Comparison of ENCODE assay signal across 6 cellular contexts in the genomic region with DNA sequence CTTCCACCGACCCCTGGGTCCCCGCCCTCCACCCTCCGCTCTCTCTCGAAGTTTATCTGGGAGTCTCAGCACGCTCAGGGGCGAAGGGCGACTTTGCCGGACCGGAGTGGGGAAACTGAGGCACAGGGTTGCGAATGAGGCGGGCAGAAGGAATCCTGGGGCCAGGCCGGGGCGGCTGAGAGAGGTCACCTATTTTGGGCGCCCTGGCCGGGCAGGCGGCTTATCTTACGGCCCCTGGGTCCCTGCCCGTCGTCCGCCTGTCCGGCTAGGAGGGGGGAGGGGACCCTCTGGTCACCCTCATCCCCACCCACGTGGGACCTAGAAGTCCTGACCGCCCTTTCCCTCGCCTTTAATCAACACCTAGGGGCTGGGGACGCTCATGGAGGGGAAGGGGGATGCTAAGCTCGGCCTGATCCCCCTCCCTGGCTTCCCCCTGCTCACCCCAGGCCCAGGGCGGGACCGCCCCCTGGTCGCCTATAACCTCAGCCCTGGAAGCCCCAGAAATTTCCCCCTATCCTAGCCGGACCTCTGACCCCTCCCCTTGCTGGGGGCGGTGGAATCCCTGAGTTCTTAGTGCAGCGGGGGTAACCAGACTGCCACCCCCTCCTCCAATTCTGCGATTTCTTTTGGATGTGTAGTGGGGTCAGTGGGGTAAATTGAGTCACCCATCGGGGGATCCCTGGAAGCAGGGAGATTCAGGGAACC. TPM values are rescaled to one million over a fixed set of nuclear protein-coding genes. Genes with fewer than 3 reads are reported as not detected.
DNase-seq lines count a peak whose midpoint lies in the region; ATAC-seq and TF ChIP-seq lines count a peak whose summit lies in the region.

No MANE protein-coding gene starts in this region.

- peaks cover 2% of the 10 kb centered on the region for H3K79me1 ChIP-seq in neuronal stem cell (ENCODE audit: low read depth, low read length)

- ATAC-seq in GM21390 (IDR thresholded peaks at IDR 0.05; ENCODE audit: unreplicated experiment) = no peak

- peak overlapping the region; percentile 57 for H2AK5ac ChIP-seq in neuronal stem cell (ENCODE audit: low read depth, low read length)

- H3K4ac ChIP-seq in neuronal stem cell (ENCODE audit: low read length) = no peak overlapping the region

- no peak overlapping the region for H3K14ac ChIP-seq in neuronal stem cell (ENCODE audit: low read length)

- peak overlapping the region; percentile 75 for H3K9ac ChIP-seq in neuronal stem cell (ENCODE audit: low read depth, low read length, poor library complexity)

- peak; percentile 14 to 16 for DNase-seq in activated CD4-positive, alpha-beta T cell treated with anti-CD3 and anti-CD28 coated beads for 4 hours
- no peak for DNase-seq in activated CD4-positive, alpha-beta T cell treated with anti-CD3 and anti-CD28 coated beads for 1 hour
- DNase-seq in cardiac fibroblast (ENCODE audit: low read depth in 2 of 2) (no peak), neuronal stem cell (ENCODE audit: low spot score) (no peak), NCI-H510A treated with DMSO at 0.1 percent for 48 hours (lab: John Stamatoyannopoulos, UW) (no peak)

- peak overlapping the region; percentile 79 for H3K4me2 ChIP-seq in neuronal stem cell (ENCODE audit: insufficient read depth, low read length, poor library complexity, severe bottlenecking)

- H2BK12ac ChIP-seq in neuronal stem cell (ENCODE audit: low read length) = no peak overlapping the region

- H2BK120ac ChIP-seq in neuronal stem cell (ENCODE audit: low read depth, low read length) = peak overlapping the region; percentile 64

- WGBS in neuronal stem cell (ENCODE audit: extremely low coverage in 2 of 2, insufficient read length in 2 of 2, insufficient replicate concordance in 1 of 2), 2 donors = no CpG with 5 or more reads among the region's 34 CpGs

- peak overlapping the region; percentile 52 for H3K23ac ChIP-seq in neuronal stem cell (ENCODE audit: low read depth, low read length, poor library complexity)

- peak overlapping the region; percentile 93 for H3K18ac ChIP-seq in neuronal stem cell (ENCODE audit: low read length)

- H3K4me3 ChIP-seq in cardiac fibroblast (replicated peaks in 1 of 2; ENCODE audit: low read depth in 2 of 2, low read length in 2 of 2) = peak overlapping the region; percentile 78 to 95
- peak overlapping the region; percentile 72 to 95 for H3K4me3 ChIP-seq in neuronal stem cell (ENCODE audit: low read length in 2 of 2)

- no peak overlapping the region for H2BK15ac ChIP-seq in neuronal stem cell (ENCODE audit: low read length)

- H3K36me3 ChIP-seq in neuronal stem cell (replicated peaks in 1 of 2; ENCODE audit: control insufficient read depth in 2 of 2, insufficient read depth in 2 of 2, low read length in 2 of 2) = peaks cover 2 to 10% of the 10 kb centered on the region in 2 donors

- no peaks in the 10 kb centered on the region for H3K27me3 ChIP-seq in neuronal stem cell (ENCODE audit: control insufficient read depth in 3 of 3, insufficient read depth in 3 of 3, low read depth in 1 of 3, low read length in 3 of 3)

- no peak overlapping the region for H4K8ac ChIP-seq in neuronal stem cell (ENCODE audit: low read depth, low read length)

- H2AFZ ChIP-seq in neuronal stem cell (ENCODE audit: low read length) = peak overlapping the region; percentile 88

- no peaks in the 10 kb centered on the region for H3K9me3 ChIP-seq in neuronal stem cell (replicated peaks in 1 of 2; ENCODE audit: control insufficient read depth in 2 of 2, insufficient read depth in 1 of 2, low read depth in 1 of 2, low read length in 2 of 2)

- peak overlapping the region; percentile 49 for H2BK5ac ChIP-seq in neuronal stem cell (ENCODE audit: low read length)

- peaks cover 34 to 39% of the 10 kb centered on the region in 2 donors for H3K4me1 ChIP-seq in neuronal stem cell (ENCODE audit: control insufficient read depth in 2 of 2, insufficient read depth in 1 of 2, low read depth in 1 of 2, low read length in 2 of 2)

- no peak overlapping the region for H3K27ac ChIP-seq in neuronal stem cell (replicated peaks; ENCODE audit: low read length)

- no peak overlapping the region for H4K91ac ChIP-seq in neuronal stem cell (ENCODE audit: low read depth, low read length, poor library complexity)

- TF ChIP-seq CTCF in cardiac fibroblast (IDR thresholded peaks at IDR 0.05; ENCODE audit: low read depth, low read length) = no peak

RNA-seq across cellular contexts. Expression of a gene that starts 0.6 kb away (rescaled TPM):
- 49.7 TPM for polyA plus RNA-seq in neuronal stem cell (2013, experiment 1 of 2)
- 50.0 TPM for polyA plus RNA-seq in neuronal stem cell (2013, experiment 2 of 2)

RNA-seq across cellular contexts. Expression of a gene that starts 2.7 kb away (rescaled TPM):
- 54.3 TPM for polyA plus RNA-seq in neuronal stem cell (2013, experiment 1 of 2)
- 53.1 TPM for polyA plus RNA-seq in neuronal stem cell (2013, experiment 2 of 2)

RNA-seq across cellular contexts. Expression of a gene that starts 19.6 kb away (rescaled TPM):
- polyA plus RNA-seq in neuronal stem cell (2013, experiment 1 of 2) = 0.21 TPM
- polyA plus RNA-seq in neuronal stem cell (2013, experiment 2 of 2) = 0.64 TPM

RNA-seq across cellular contexts. Expression of a gene that starts 27.2 kb away (rescaled TPM):
- 0.18 TPM for polyA plus RNA-seq in neuronal stem cell (2013, experiment 1 of 2)
- polyA plus RNA-seq in neuronal stem cell (2013, experiment 2 of 2) = 0.14 TPM

RNA-seq across cellular contexts. Expression of a gene that starts 32.5 kb away (rescaled TPM):
- 0.06 TPM for polyA plus RNA-seq in neuronal stem cell (2013, experiment 1 of 2)
- polyA plus RNA-seq in neuronal stem cell (2013, experiment 2 of 2) = 0.04 TPM

Comparison
In these comparisons a context has a peak if more than half of its experiments do, and no peak if none do; other contexts are left out.
1. DNase-seq: peak in activated CD4-positive, alpha-beta T cell treated with anti-CD3 and anti-CD28 coated beads for 4 hours (2 of 2); none in activated CD4-positive, alpha-beta T cell treated with anti-CD3 and anti-CD28 coated beads for 1 hour (single experiment), cardiac fibroblast (0 of 2), neuronal stem cell (single experiment) and NCI-H510A treated with DMSO at 0.1 percent for 48 hours (single experiment).